Comparison of ENCODE assay signal across 8 cellular contexts in the genomic region with DNA sequence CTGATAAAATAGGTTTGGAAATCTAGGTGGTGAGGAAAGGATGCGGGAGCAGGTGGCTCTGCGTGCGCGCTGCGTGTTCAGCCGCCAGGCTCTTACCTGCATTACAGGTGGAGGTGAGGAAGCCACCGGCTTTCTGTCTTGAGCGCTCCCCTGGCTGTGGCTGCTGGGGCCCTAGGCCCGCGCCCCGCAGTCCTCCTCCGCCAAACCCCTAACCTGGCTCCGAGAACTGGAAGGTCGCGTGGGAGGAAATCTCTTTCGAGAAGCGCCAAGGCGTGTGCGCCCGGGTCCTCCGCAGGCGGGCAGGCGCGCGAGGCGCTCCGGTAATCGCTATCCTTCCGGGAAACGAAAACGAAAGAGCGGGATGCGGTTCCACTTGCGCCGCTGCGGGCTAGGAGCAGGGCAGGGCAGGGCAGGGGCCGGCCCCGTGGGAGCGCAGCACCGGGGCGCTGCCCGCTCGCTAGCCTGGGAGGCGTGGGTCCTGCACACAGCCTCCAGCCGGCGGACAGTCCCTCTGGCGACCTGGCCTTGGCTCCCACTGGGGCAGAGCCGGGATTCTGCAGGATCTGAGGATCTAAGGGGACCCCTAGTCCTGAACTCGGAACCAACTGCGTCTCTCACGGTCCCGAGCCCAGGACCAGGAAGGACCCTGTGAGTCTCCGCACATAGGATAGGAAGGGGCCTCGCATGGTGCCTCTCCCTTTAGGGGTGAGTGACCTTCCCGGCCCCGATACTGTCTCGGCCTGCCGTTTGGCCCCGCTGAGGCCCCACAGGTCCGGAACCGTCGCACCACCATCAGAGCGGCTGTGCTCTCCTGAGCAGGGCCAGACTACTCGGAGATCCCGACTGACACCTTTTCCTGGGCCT. TPM values are rescaled to one million over a fixed set of nuclear protein-coding genes. Genes with fewer than 3 reads are reported as not detected.
A peak's percentile ranks its signal among the peaks of the same experiment; 100 is the strongest.
DNase-seq lines count a peak whose midpoint lies in the region; ATAC-seq and TF ChIP-seq lines count a peak whose summit lies in the region.

Gene ETV7 (minus strand): TSS at position 230 of the 864 bp plus-strand sequence. CDS start 128 bp downstream, at position 102.

- intact Hi-C loops in lower leg skin (cut with DNase I; ENCODE audit: low total_unique reads): no loop called here

- peak within 1 kb of the TSS; percentile 86 for H3K4me3 Mint-ChIP-seq in chondrocyte (ENCODE audit: unreplicated experiment)

- peaks cover 14% of the 10 kb centered on the region for H3K4me1 Mint-ChIP-seq in chondrocyte (ENCODE audit: low read depth)

- H3K9me3 Mint-ChIP-seq in chondrocyte (ENCODE audit: low read depth): no peaks in the 10 kb centered on the region

- 22 to 24% methylated on average over 46 to 51 of the region's 65 CpGs for WGBS in lower leg skin, 2 donors

- peaks cover 21% of the 10 kb centered on the region for H3K27me3 Mint-ChIP-seq in chondrocyte (ENCODE audit: low read depth)

- H3K27ac Mint-ChIP-seq in chondrocyte (ENCODE audit: unreplicated experiment): peak within 1 kb of the TSS; percentile 49

- ATAC-seq in HG02852 (IDR thresholded peaks at IDR 0.05; ENCODE audit: unreplicated experiment) (no peak), GM21576 (IDR thresholded peaks at IDR 0.05; ENCODE audit: unreplicated experiment) (no peak)

- TF ChIP-seq CTCF in chondrocyte (IDR thresholded peaks at IDR 0.05) (no peak), lower leg skin (IDR thresholded peaks at IDR 0.05) (no peak)

- no peaks in the 10 kb centered on the region for H3K36me3 Mint-ChIP-seq in chondrocyte (ENCODE audit: low read depth)

- no peak for TF ChIP-seq POLR2A in lower leg skin (IDR thresholded peaks at IDR 0.05)

- peak within 1 kb of the TSS; percentile 39 for H3K4me3 ChIP-seq in lower leg skin (ENCODE audit: low read depth, poor library complexity, severe bottlenecking)

- DNase-seq in DMS 273 (lab: John Stamatoyannopoulos, UW; ENCODE audit: unreplicated experiment) (peak; percentile 58), DMS 273 treated with DMSO at 0.1 percent for 48 hours (lab: John Stamatoyannopoulos, UW) (no peak), T-helper 9 cell (peak; percentile 22), chondrocyte (ENCODE audit: low spot score) (no peak), lower leg skin (ENCODE audit: low spot score in 2 of 2) (no peak)
- DNase-seq in stimulated activated CD8-positive, alpha-beta memory T cell treated with anti-CD3 and anti-CD28 coated beads, Interleukin-12 subunit alpha, Interleukin-12 subunit beta, amount 100 ng/mL, for 4 hours (ENCODE audit: low read depth): peak; percentile 30

RNA-seq across cellular contexts. Expression of gene ETV7, which starts in this region (rescaled TPM):
- total RNA-seq in chondrocyte (not detected in 3 replicates), lower leg skin (10 to 100 TPM; 14.3 to 30.0 (median 15.0) TPM)

Comparison
In these comparisons a context has a peak if more than half of its experiments do, and no peak if none do; other contexts are left out.
1. RNA of gene ETV7 (total RNA-seq): 14.3 to 30.0 TPM in lower leg skin; not detected in chondrocyte; every median in the first group is over 10 times any median in the second.
2. DNase-seq: peak in DMS 273 (single experiment), T-helper 9 cell (single experiment) and stimulated activated CD8-positive, alpha-beta memory T cell treated with anti-CD3 and anti-CD28 coated beads, Interleukin-12 subunit alpha, Interleukin-12 subunit beta, amount 100 ng/mL, for 4 hours (single experiment); none in DMS 273 treated with DMSO at 0.1 percent for 48 hours (single experiment), chondrocyte (single experiment) and lower leg skin (0 of 2).